ENCODE assay signal across 8 cellular contexts in the genomic region with DNA sequence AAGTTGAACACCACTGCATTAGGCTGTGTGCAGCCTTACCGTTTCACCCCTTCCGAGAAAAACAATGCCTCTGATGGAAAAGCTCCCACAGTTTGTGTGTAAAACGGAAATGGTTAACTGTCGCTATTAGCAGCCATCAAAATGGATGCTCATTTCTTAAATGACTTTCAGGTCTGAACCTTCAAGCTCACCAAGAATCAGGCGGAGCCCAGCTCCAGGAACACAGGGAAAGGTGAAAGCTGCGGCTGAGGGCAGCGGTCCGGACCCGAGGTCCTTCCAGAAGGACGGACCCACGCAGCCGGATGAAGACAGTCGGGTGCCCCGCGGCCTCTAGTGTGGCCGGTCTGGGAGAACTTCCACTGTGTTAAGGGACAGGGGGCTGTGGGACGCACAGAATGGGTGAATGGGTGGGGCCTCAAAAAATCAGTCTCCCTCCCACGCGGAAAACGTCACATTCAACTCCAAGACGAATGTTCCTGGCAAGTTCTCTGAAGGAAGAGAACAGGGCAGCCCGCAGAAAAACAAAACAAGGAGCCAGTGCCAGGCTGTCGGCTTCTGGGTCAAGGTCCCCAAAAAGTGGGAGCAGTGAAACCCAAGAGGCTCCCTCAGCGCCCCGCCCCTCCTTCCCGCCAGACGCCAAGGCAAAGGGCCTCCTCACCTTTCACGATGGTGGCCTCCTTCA. TPM values are rescaled to one million over a fixed set of nuclear protein-coding genes. Genes with fewer than 3 reads are reported as not detected.
DNase-seq lines count a peak whose midpoint lies in the region; ATAC-seq and TF ChIP-seq lines count a peak whose summit lies in the region.

No MANE protein-coding gene starts in this region.

- DNase-seq in Right ventricle myocardium inferior (ENCODE audit: missing footprints) (peak; percentile 66), cardiac septum (ENCODE audit: low spot score) (no peak), caudate nucleus (lab: John Stamatoyannopoulos, UW) (peak in 10 of 61 donors; percentile 14 to 61 (median 36)), islet precursor cell (no peak), LoVo (ENCODE audit: low spot score) (no peak), GM13976 (ENCODE audit: low spot score) (no peak)

- intact Hi-C loops in Right ventricle myocardium inferior (cut with DNase I), result loop anchor here (5.0 kb wide), 1 partner anchor 169 kb away; no protein-coding TSS in a partner anchor
- intact Hi-C loops in cardiac septum (cut with DNase I), result loop anchor here (5.0 to 10.0 kb wide), 4 partner anchors 497 to 819 kb away; no protein-coding TSS in a partner anchor

- in situ Hi-C loops in GM13976 (cut with MboI; ENCODE audit: low sequenced_read_pairs, unreplicated experiment), result no loop called here

- H3K4me3 ChIP-seq in mesodermal cell (ENCODE audit: extremely low read depth, insufficient read depth, low read length, poor library complexity, severe bottlenecking), result peak overlapping the region; percentile 17
- H3K4me3 ChIP-seq in urinary bladder (ENCODE audit: low read depth, low read length), result peak overlapping the region; percentile 21

- no peaks in the 10 kb centered on the region for H3K9me3 ChIP-seq in mesodermal cell (ENCODE audit: control insufficient read depth, low read length)

- H3K27ac ChIP-seq in caudate nucleus (ENCODE audit: low read depth, low read length) (peak overlapping the region; percentile 42), mesodermal cell (ENCODE audit: low read depth, low read length, severe bottlenecking) (no peak overlapping the region), urinary bladder (ENCODE audit: low read depth) (no peak overlapping the region)

- H3K4me1 ChIP-seq in mesodermal cell (ENCODE audit: control insufficient read depth, insufficient read depth, low read length, poor library complexity, severe bottlenecking) (peaks cover 23% of the 10 kb centered on the region), urinary bladder (ENCODE audit: insufficient read depth) (peaks cover 3% of the 10 kb centered on the region)

- TF ChIP-seq CTCF in GM13976 (IDR thresholded peaks at IDR 0.05; ENCODE audit: borderline replicate concordance, control extremely low read depth, extremely low read depth, insufficient read depth, missing control alignments), result no peak

- 90 to 93% methylated on average over 23 to 28 of the region's 28 CpGs for WGBS in mesodermal cell (ENCODE audit: insufficient coverage in 2 of 2), 2 experiments
- 73% methylated on average over 28 of the region's 28 CpGs for WGBS in urinary bladder

- no peak for ATAC-seq in Right ventricle myocardium inferior

- H3K36me3 ChIP-seq in mesodermal cell (ENCODE audit: control insufficient read depth, insufficient read depth, low read length) (peaks cover 34% of the 10 kb centered on the region), urinary bladder (ENCODE audit: insufficient read depth) (peaks cover 4% of the 10 kb centered on the region)

RNA-seq across cellular contexts. Expression of gene IRS2, which starts 4.9 kb away (rescaled TPM):
- total RNA-seq in Right ventricle myocardium inferior, result 9.7 TPM
- total RNA-seq in cardiac septum, result 12.0 TPM
- 6.9 TPM for polyA plus RNA-seq in mesodermal cell (2013, experiment 1 of 2)
- polyA plus RNA-seq in mesodermal cell (2013, experiment 2 of 2), result 5.5 TPM
- 6.5 TPM for total RNA-seq in urinary bladder
- 11.3 TPM for polyA plus RNA-seq in urinary bladder
